Comparison of ENCODE assay signal across 8 cellular contexts in genomic region chr19:17390665-17391370, GRCh38. TPM values are rescaled to one million over a fixed set of nuclear protein-coding genes. Genes with fewer than 3 reads are reported as not detected.
A peak's percentile ranks its signal among the peaks of the same experiment; 100 is the strongest.
DNase-seq lines count a peak whose midpoint lies in the region; ATAC-seq and TF ChIP-seq lines count a peak whose summit lies in the region.

No MANE protein-coding gene starts in this region.

- TF ChIP-seq CTCF in AG04450 (IDR thresholded peaks at IDR 0.05; ENCODE audit: low read depth, low read length) = peak; percentile 56

- DNase-seq in AG04450 (ENCODE audit: low read depth, low spot score) = peak; percentile 72
- DNase-seq in NCI-H2196 (lab: John Stamatoyannopoulos, UW; ENCODE audit: unreplicated experiment) = peak; percentile 95
- peak; percentile 73 to 81 (median 75) for DNase-seq in activated CD4-positive, CD25-positive, alpha-beta regulatory T cell (lab: John Stamatoyannopoulos, UW)
- peak; percentile 79 for DNase-seq in central memory CD4-positive, alpha-beta T cell
- peak; percentile 81 for DNase-seq in kidney glomerular epithelial cell (lab: John Stamatoyannopoulos, UW)
- DNase-seq in stimulated activated CD4-positive, alpha-beta T cell treated with anti-CD3 and anti-CD28 coated beads, Interleukin-15, amount 100 ng/mL, for 24 hours = peak; percentile 96

- peak overlapping the region; percentile 67 for H3K4me3 ChIP-seq in AG04450 (ENCODE audit: low read depth, low read length)

- H3K27ac ChIP-seq in AG04450 (ENCODE audit: low read depth, low read length) = no peak overlapping the region

- peaks cover 14% of the 10 kb centered on the region for H3K27me3 ChIP-seq in AG04450 (ENCODE audit: control insufficient read depth, insufficient read depth, low read length)

- ATAC-seq in GM18861 (IDR thresholded peaks at IDR 0.05; ENCODE audit: unreplicated experiment) (peak; percentile 74), HG03103 (IDR thresholded peaks at IDR 0.05; ENCODE audit: low read depth, unreplicated experiment) (peak; percentile 77)

- POLR2A ChIA-PET in AG04450 (lab: Yijun Ruan, JAX) = no interaction called here

- CTCF ChIA-PET in AG04450 (lab: Charles Lee) = interaction anchor here (0.5 to 7.4 kb wide), 8 partner anchors 15 to 376 kb away, joined by 3 to 87 read pairs (median 3); partner anchors contain the start of genes BST2, MRPL34 and MVB12A

- peaks cover 5% of the 10 kb centered on the region; the same call in 1 of the 2 replicates for H3K9me3 ChIP-seq in AG04450 (ENCODE audit: control insufficient read depth, insufficient read depth, low read length)

RNA-seq across cellular contexts. Expression of gene CCDC194, which starts 3.2 kb away (rescaled TPM):
- not detected in 2 replicates for polyA plus RNA-seq in AG04450 (2011; rRNA removed)
- not detected in 2 replicates for polyA minus RNA-seq in AG04450 (2011; rRNA and poly(A)+ RNA removed)

RNA-seq across cellular contexts. Expression of gene PLVAP, which starts 13.7 kb away (rescaled TPM):
- polyA plus RNA-seq in AG04450 (2011; rRNA removed) = not detected in 2 replicates
- not detected in 2 replicates for polyA minus RNA-seq in AG04450 (2011; rRNA and poly(A)+ RNA removed)

RNA-seq across cellular contexts. Expression of gene BST2, which starts 14.6 kb away (rescaled TPM):
- polyA plus RNA-seq in AG04450 (2011; rRNA removed) = 1.9 and 2.8 TPM in 2 replicates
- polyA minus RNA-seq in AG04450 (2011; rRNA and poly(A)+ RNA removed) = 0.43 and 0.46 TPM in 2 replicates

RNA-seq across cellular contexts. Expression of gene MVB12A, which starts 29.0 kb away (rescaled TPM):
- 22.5 and 30.1 TPM in 2 replicates for polyA plus RNA-seq in AG04450 (2011; rRNA removed)
- 13.0 and 22.6 TPM in 2 replicates for polyA minus RNA-seq in AG04450 (2011; rRNA and poly(A)+ RNA removed)

RNA-seq across cellular contexts. Expression of gene GTPBP3, which starts 53.5 kb away (rescaled TPM):
- polyA plus RNA-seq in AG04450 (2011; rRNA removed) = 4.7 TPM in 2 replicates
- 2.5 and 3.6 TPM in 2 replicates for polyA minus RNA-seq in AG04450 (2011; rRNA and poly(A)+ RNA removed)
